ENCODE assay signal across 12 cellular contexts in genomic region chr5:139148306-139148705, GRCh38. TPM values are rescaled to one million over a fixed set of nuclear protein-coding genes. Genes with fewer than 3 reads are reported as not detected.
DNase-seq lines count a peak whose midpoint lies in the region; ATAC-seq and TF ChIP-seq lines count a peak whose summit lies in the region.
"Had no signal": no experiment of that assay in that cellular context is flagged by ENCODE, and none has a peak within 500 bp of the region (broad histone marks: within the 10 kb centered on the region; RNA-seq: fewer than 3 reads in every experiment).

No MANE protein-coding gene starts in this region.

- no peaks in the 10 kb centered on the region for H3K9me2 ChIP-seq in PC-9 (ENCODE audit: insufficient read depth)

- H3K27ac ChIP-seq in PC-9 (no peak overlapping the region), gastroesophageal sphincter (peak overlapping the region; percentile 21 to 76 (median 65)), skeletal muscle tissue (ENCODE audit: low read depth, low read length) (peak overlapping the region; percentile 29)

- no peaks in the 10 kb centered on the region for H3K27me3 Mint-ChIP-seq in activated T-cell treated with anti-CD3 and anti-CD28 coated beads, Interleukin-2, amount 50 U/mL, for 4 hours (ENCODE audit: low read depth)
- H3K27me3 Mint-ChIP-seq: activated B cell treated with CpG ODN at 0.5 μM for 24 hours; activated naive CD8-positive, alpha-beta T cell treated with anti-CD3 and anti-CD28 coated beads, Interleukin-2, amount 50 U/mL, for 24 hours had no signal

- H3K9me3 ChIP-seq in PC-9 (ENCODE audit: insufficient read depth, low read depth) (no peaks in the 10 kb centered on the region), gastroesophageal sphincter (no peaks in the 10 kb centered on the region), skeletal muscle tissue (ENCODE audit: control insufficient read depth in 3 of 3, low read length in 3 of 3) (no peaks in the 10 kb centered on the region)

- no peak overlapping the region for H3K9ac ChIP-seq in skeletal muscle tissue (ENCODE audit: low read depth in 1 of 3, low read length in 3 of 3)

- H3K79me2 ChIP-seq in PC-9 (ENCODE audit: low read depth) = no peaks in the 10 kb centered on the region

- H4K20me1 ChIP-seq in PC-9 (ENCODE audit: insufficient read depth) = no peaks in the 10 kb centered on the region

- H3F3A ChIP-seq in PC-9 (ENCODE audit: insufficient read depth, low read depth) = peaks cover 9% of the 10 kb centered on the region; the same call in 1 of the 2 replicates

- no TSS peak for BruUV-seq in PC-9 (replicated peaks; lab: Mats Ljungman, UMichigan)

- TF ChIP-seq POLR2A in gastroesophageal sphincter (IDR thresholded peaks at IDR 0.05) = no peak

- TF ChIP-seq CTCF in PC-9 (conservative IDR thresholded peaks at IDR 0.05) (no peak), gastroesophageal sphincter (IDR thresholded peaks at IDR 0.05) (no peak)

- 40 to 47% methylated on average over 1 to 2 of the region's 2 CpGs for WGBS in gastroesophageal sphincter (ENCODE audit: low coverage in 1 of 2), 2 donors

- H3K36me3 ChIP-seq in PC-9 (ENCODE audit: low read depth) (no peaks in the 10 kb centered on the region), gastroesophageal sphincter (no peaks in the 10 kb centered on the region), skeletal muscle tissue (ENCODE audit: control insufficient read depth in 3 of 3, insufficient read depth in 3 of 3, low read length in 3 of 3) (no peaks in the 10 kb centered on the region)

- CTCF ChIA-PET in PC-9 (lab: Charles Lee) = no interaction called here

- H3K4me2 ChIP-seq in PC-9 = 0 out of 2 replicates have a peak overlapping the region, but pooled peaks have one; percentile 7

- ATAC-seq in gastroesophageal sphincter = no peak
- ATAC-seq in HG03342 (IDR thresholded peaks at IDR 0.05; ENCODE audit: unreplicated experiment) = no peak
- no peak for ATAC-seq in GM21515 (IDR thresholded peaks at IDR 0.05; ENCODE audit: unreplicated experiment)
- ATAC-seq in activated T-cell treated with anti-CD3 and anti-CD28 coated beads, Interleukin-2, amount 50 U/mL, for 4 hours = no peak
- ATAC-seq in GM21381 (IDR thresholded peaks at IDR 0.05; ENCODE audit: unreplicated experiment) = no peak
- ATAC-seq: activated naive CD8-positive, alpha-beta T cell treated with anti-CD3 and anti-CD28 coated beads, Interleukin-2, amount 50 U/mL, for 24 hours had no signal

- TF ChIP-seq EP300 in gastroesophageal sphincter (IDR thresholded peaks at IDR 0.05) = no peak

- intact Hi-C loops in PC-9 (cut with micrococcal nuclease; ENCODE audit: unreplicated experiment) = no loop called here

- no peak overlapping the region for H3K4me3 ChIP-seq in PC-9
- no peak overlapping the region for H3K4me3 ChIP-seq in gastroesophageal sphincter
- no peak overlapping the region for H3K4me3 ChIP-seq in skeletal muscle tissue (ENCODE audit: low read length in 3 of 3)

- H2AFZ ChIP-seq in PC-9 = no peak overlapping the region

- no peaks in the 10 kb centered on the region for H3K9me3 Mint-ChIP-seq in activated T-cell treated with anti-CD3 and anti-CD28 coated beads, Interleukin-2, amount 50 U/mL, for 4 hours
- H3K9me3 Mint-ChIP-seq: activated B cell treated with CpG ODN at 0.5 μM for 24 hours had no signal

- peaks cover 29% of the 10 kb centered on the region for H3K4me1 ChIP-seq in PC-9 (replicated peaks; ENCODE audit: insufficient read depth)
- peaks cover 15 to 59% (median 31%) of the 10 kb centered on the region in 3 donors for H3K4me1 ChIP-seq in gastroesophageal sphincter
- H3K4me1 ChIP-seq in skeletal muscle tissue (ENCODE audit: control insufficient read depth in 3 of 3, insufficient read depth in 3 of 3, low read length in 3 of 3) = peaks cover 11 to 36% (median 31%) of the 10 kb centered on the region in 3 donors

- peaks cover 2% of the 10 kb centered on the region for H3K36me3 Mint-ChIP-seq in activated T-cell treated with anti-CD3 and anti-CD28 coated beads, Interleukin-2, amount 50 U/mL, for 4 hours (ENCODE audit: insufficient read depth)

- H3K27me3 ChIP-seq in PC-9 (ENCODE audit: insufficient read depth, low read depth) (no peaks in the 10 kb centered on the region), gastroesophageal sphincter (no peaks in the 10 kb centered on the region), skeletal muscle tissue (ENCODE audit: control insufficient read depth in 3 of 3, insufficient read depth in 3 of 3, low read length in 3 of 3) (no peaks in the 10 kb centered on the region)

- H3K4me3 Mint-ChIP-seq in activated T-cell treated with anti-CD3 and anti-CD28 coated beads, Interleukin-2, amount 50 U/mL, for 4 hours = no peak overlapping the region
- H3K4me3 Mint-ChIP-seq: activated B cell treated with CpG ODN at 0.5 μM for 24 hours; activated naive CD8-positive, alpha-beta T cell treated with anti-CD3 and anti-CD28 coated beads, Interleukin-2, amount 50 U/mL, for 24 hours had no signal

- peaks cover 31% of the 10 kb centered on the region for H3K4me1 Mint-ChIP-seq in activated T-cell treated with anti-CD3 and anti-CD28 coated beads, Interleukin-2, amount 50 U/mL, for 4 hours (ENCODE audit: low read depth)

- POLR2A ChIA-PET in PC-9 (lab: Charles Lee; ENCODE audit: unreplicated experiment) = no interaction called here

- DNase-seq in DMS53 (lab: John Stamatoyannopoulos, UW) = peak; percentile 62
- DNase-seq in PC-9 = peak; percentile 33 to 70
- DNase-seq in activated T-cell treated with anti-CD3 and anti-CD28 coated beads, Interleukin-2, amount 50 U/mL, for 4 hours = no peak
- DNase-seq: activated B cell treated with CpG ODN at 0.5 μM for 24 hours; activated naive CD8-positive, alpha-beta T cell treated with anti-CD3 and anti-CD28 coated beads, Interleukin-2, amount 50 U/mL, for 24 hours; midbrain; NCI-H526 had no signal

RNA-seq across cellular contexts. Expression of gene SIL1, which starts 49.9 kb away (rescaled TPM):
- total RNA-seq in PC-9 (2021) (40.4 and 46.5 TPM in 2 replicates), gastroesophageal sphincter (10 to 100 TPM; 28.6 to 48.1 (median 36.5) TPM), skeletal muscle tissue (26.1 TPM)
- 10 to 100 TPM; 17.8 to 26.1 (median 22.9) TPM for total RNA-seq in activated T-cell treated with anti-CD3 and anti-CD28 coated beads, Interleukin-2, amount 50 U/mL, for 4 hours
